In genomic region chr17:40311575-40311974, GRCh38 we compare ENCODE assay signal across 1 cellular context.
TF ChIP-seq lines count a peak whose summit lies in the region.

No MANE protein-coding gene starts in this region.

TF ChIP-seq in GM12878, 131 proteins besides CTCF, POLR2A, EP300 and RAD21:
- TF ChIP-seq ZNF384 (IDR thresholded peaks at IDR 0.05; ENCODE audit: borderline replicate concordance, low read depth, low read length) (no peak), NKRF (conservative IDR thresholded peaks at IDR 0.05) (no peak), TBL1XR1 (IDR thresholded peaks at IDR 0.05; ENCODE audit: low read depth, low read length) (no peak), EGR1 (IDR thresholded peaks at IDR 0.05; ENCODE audit: borderline replicate concordance in 1 of 2, low read depth in 2 of 2, low read length in 2 of 2) (no peak), DPF2 (IDR thresholded peaks at IDR 0.05) (0 out of 2 replicates have a peak, but pooled peaks have one; percentile 19), CREB1 (IDR thresholded peaks at IDR 0.05; ENCODE audit: low read depth) (no peak), ESRRA (IDR thresholded peaks at IDR 0.05; ENCODE audit: low read length) (no peak), IKZF2 (IDR thresholded peaks at IDR 0.05) (peak in 1 of 2 experiments; percentile 39; a peak in 1 of 4 replicates), SMAD1 (IDR thresholded peaks at IDR 0.05; ENCODE audit: low read depth, partially characterized antibody) (no peak), POLR2AphosphoS5 (IDR thresholded peaks at IDR 0.05; ENCODE audit: low read length) (no peak), SRF (IDR thresholded peaks at IDR 0.05; ENCODE audit: low read depth in 2 of 2, low read length in 2 of 2) (no peak), ZNF592 (IDR thresholded peaks at IDR 0.05) (no peak), ZSCAN29 (IDR thresholded peaks at IDR 0.05) (no peak), MLLT1 (IDR thresholded peaks at IDR 0.05) (no peak), ELK1 (IDR thresholded peaks at IDR 0.05; ENCODE audit: low read depth, low read length) (no peak), ZNF274 (IDR thresholded peaks at IDR 0.05; ENCODE audit: insufficient read depth, insufficient read length) (no peak)
